11 cellular contexts compared by ENCODE assay signal in the genomic region with DNA sequence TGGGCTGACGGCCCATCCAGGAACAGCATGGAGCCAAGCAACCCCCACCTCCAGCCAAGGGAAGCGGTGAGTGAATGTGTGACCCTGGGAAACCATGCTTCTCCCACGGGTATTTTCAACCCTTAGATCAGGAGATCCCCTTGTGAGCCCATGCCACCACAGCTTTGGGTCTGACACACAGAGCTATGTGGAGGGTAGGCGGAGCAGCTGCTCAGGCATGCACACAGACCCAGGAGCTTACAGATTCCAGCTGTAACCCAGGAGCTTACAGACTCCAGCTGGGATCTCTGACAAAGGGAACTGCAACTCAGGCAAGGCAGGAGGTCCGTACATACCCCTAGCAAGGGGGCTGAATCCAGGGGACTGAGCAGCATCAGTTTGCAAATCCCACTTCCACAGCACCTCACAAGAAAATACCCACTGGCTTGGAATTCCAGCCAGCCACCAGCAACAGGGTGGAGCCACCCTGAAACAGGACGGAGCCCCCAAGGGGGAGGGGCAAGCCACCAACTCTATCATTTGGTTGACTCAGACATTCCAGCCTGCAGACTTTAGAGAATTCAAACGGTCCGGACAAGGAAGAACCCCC. TPM values are rescaled to one million over a fixed set of nuclear protein-coding genes. Genes with fewer than 3 reads are reported as not detected.
A peak's percentile ranks its signal among the peaks of the same experiment; 100 is the strongest.
DNase-seq lines count a peak whose midpoint lies in the region; ATAC-seq lines count a peak whose summit lies in the region.
"Had no signal": no experiment of that assay in that cellular context is flagged by ENCODE, and none has a peak within 500 bp of the region (broad histone marks: within the 10 kb centered on the region; RNA-seq: fewer than 3 reads in every experiment).

No MANE protein-coding gene starts in this region.

- ATAC-seq in HG03442 (IDR thresholded peaks at IDR 0.05; ENCODE audit: unreplicated experiment): peak; percentile 85
- ATAC-seq in naive thymus-derived CD8-positive, alpha-beta T cell: no peak
- ATAC-seq in GM18858 (IDR thresholded peaks at IDR 0.05; ENCODE audit: unreplicated experiment): no peak
- ATAC-seq in GM21447 (IDR thresholded peaks at IDR 0.05; ENCODE audit: unreplicated experiment): no peak
- ATAC-seq: K562 had no signal

- H3K27me3 Mint-ChIP-seq in naive thymus-derived CD8-positive, alpha-beta T cell: peaks cover 5 to 54% (median 23%) of the 10 kb centered on the region in 5 donors

- peaks cover 0 to 3% (median 0%) of the 10 kb centered on the region in 9 donors for H3K9me3 Mint-ChIP-seq in naive thymus-derived CD8-positive, alpha-beta T cell

- H3K4me1 ChIP-seq in ectodermal cell (ENCODE audit: control insufficient read depth, insufficient read depth, low read length): peaks cover 23% of the 10 kb centered on the region
- H3K4me1 ChIP-seq: ascending aorta had no signal

- no peaks in the 10 kb centered on the region for H3K4me1 Mint-ChIP-seq in naive thymus-derived CD8-positive, alpha-beta T cell

- peak overlapping the region; percentile 16 for H3K4me3 ChIP-seq in ectodermal cell (ENCODE audit: insufficient read depth, low read depth, low read length)
- H3K4me3 ChIP-seq: ascending aorta, K562 had no signal

- H3K27ac ChIP-seq in ectodermal cell (ENCODE audit: insufficient read depth, low read depth, low read length, poor library complexity, severe bottlenecking): peak overlapping the region; percentile 97
- H3K27ac ChIP-seq: ascending aorta had no signal

- no peak overlapping the region for H3K4me3 Mint-ChIP-seq in naive thymus-derived CD8-positive, alpha-beta T cell

- no peaks in the 10 kb centered on the region for H3K9me3 ChIP-seq in ectodermal cell (ENCODE audit: control insufficient read depth, low read length)
- H3K9me3 ChIP-seq: ascending aorta had no signal

- DNase-seq in GM03348 (ENCODE audit: low spot score): peak; percentile 27
- peak; percentile 84 for DNase-seq in non-pigmented ciliary epithelial cell (ENCODE audit: low read depth)
- no peak for DNase-seq in DMS153 treated with DMSO at 0.1 percent for 48 hours (lab: John Stamatoyannopoulos, UW; ENCODE audit: unreplicated experiment)
- DNase-seq in naive thymus-derived CD8-positive, alpha-beta T cell: no peak
- DNase-seq: activated CD4-positive, CD25-positive, alpha-beta regulatory T cell treated with anti-CD3 and anti-CD28 coated beads, Interleukin-2, amount 50 U/mL, for 72 hours had no signal

- no peaks in the 10 kb centered on the region for H3K36me3 Mint-ChIP-seq in naive thymus-derived CD8-positive, alpha-beta T cell

- no peaks in the 10 kb centered on the region for H3K27me3 ChIP-seq in ectodermal cell (ENCODE audit: control insufficient read depth, insufficient read depth, low read length, poor library complexity, severe bottlenecking)
- H3K27me3 ChIP-seq: ascending aorta had no signal

- no peak overlapping the region for H3K27ac Mint-ChIP-seq in naive thymus-derived CD8-positive, alpha-beta T cell

- 3 to 6% methylated on average over 6 of the region's 8 CpGs for WGBS in ectodermal cell, 2 experiments

- no peaks in the 10 kb centered on the region for H3K36me3 ChIP-seq in ectodermal cell (ENCODE audit: control insufficient read depth, insufficient read depth, low read length)
- H3K36me3 ChIP-seq: ascending aorta had no signal

- POLR2A ChIA-PET in naive thymus-derived CD8-positive, alpha-beta T cell (lab: Charles Lee): no interaction called here

RNA-seq across cellular contexts. Expression of gene RFXAP, which starts 40.8 kb away (rescaled TPM):
- polyA plus RNA-seq in ectodermal cell (2013, experiment 1 of 4): 17.9 TPM
- polyA plus RNA-seq in ectodermal cell (2013, experiment 2 of 4): 21.8 TPM
- 20.9 TPM for polyA plus RNA-seq in ectodermal cell (2013, experiment 3 of 4)
- 19.9 TPM for polyA plus RNA-seq in ectodermal cell (2013, experiment 4 of 4)
- 10 to 100 TPM; 12.5 to 14.4 TPM for total RNA-seq in naive thymus-derived CD8-positive, alpha-beta T cell
- 1 to 10 TPM; 1.4 to 3.3 (median 2.4) TPM for polyA plus RNA-seq in naive thymus-derived CD8-positive, alpha-beta T cell

Comparison
In these comparisons a context has a peak if more than half of its experiments do, and no peak if none do; other contexts are left out.
1. DNase-seq: peak in GM03348 (single experiment) and non-pigmented ciliary epithelial cell (single experiment); none in DMS153 treated with DMSO at 0.1 percent for 48 hours (single experiment) and naive thymus-derived CD8-positive, alpha-beta T cell (0 of 10).